Comparison of ENCODE assay signal across 18 cellular contexts in genomic region chr6:130676077-130676772, GRCh38.
DNase-seq lines count a peak whose midpoint lies in the region; ATAC-seq and TF ChIP-seq lines count a peak whose summit lies in the region.
"Had no signal": no experiment of that assay in that cellular context is flagged by ENCODE, and none has a peak within 500 bp of the region (broad histone marks: within the 10 kb centered on the region; RNA-seq: fewer than 3 reads in every experiment).

No MANE protein-coding gene starts in this region.

- no peaks in the 10 kb centered on the region for H3K36me3 Mint-ChIP-seq in T-helper 17 cell (ENCODE audit: low read depth)

- no peak overlapping the region for H3K27ac ChIP-seq in WERI-Rb-1
- H3K27ac ChIP-seq: psoas muscle, SJSA1 had no signal

- no peak overlapping the region for H3K4me3 Mint-ChIP-seq in T-helper 17 cell
- H3K4me3 Mint-ChIP-seq: activated T-helper 1 cell treated with anti-CD3 and anti-CD28 coated beads, Interleukin-12 subunit alpha, Interleukin-12 subunit beta, Interleukin-2, Interleukin-4 antibody, amounts not matched to agents 30 ng/mL and 10 ng/mL and 1 ng/mL, durations not matched to agents 14 hours and 24 hours and 36 hours; stimulated activated naive CD8-positive, alpha-beta T cell treated with anti-CD3 and anti-CD28 coated beads, Interleukin-15, Interleukin-2, amounts not matched to agents 100 ng/mL and 50 ng/mL, for 24 hours had no signal

- ATAC-seq in GM19324 (IDR thresholded peaks at IDR 0.05; ENCODE audit: low FRiP score, unreplicated experiment), result no peak
- no peak for ATAC-seq in T-helper 17 cell
- ATAC-seq: psoas muscle had no signal

- H3K9me3 ChIP-seq in WERI-Rb-1 (ENCODE audit: severe bottlenecking), result peaks cover 2% of the 10 kb centered on the region
- no peaks in the 10 kb centered on the region for H3K9me3 ChIP-seq in T-helper 17 cell (ENCODE audit: control insufficient read depth, low read length, poor library complexity, severe bottlenecking)
- H3K9me3 ChIP-seq: psoas muscle, SJSA1 had no signal

- H3K27ac Mint-ChIP-seq in T-helper 17 cell, result no peak overlapping the region
- H3K27ac Mint-ChIP-seq: stimulated activated naive CD8-positive, alpha-beta T cell treated with anti-CD3 and anti-CD28 coated beads, Interleukin-15, Interleukin-2, amounts not matched to agents 100 ng/mL and 50 ng/mL, for 24 hours had no signal

- H3K36me3 ChIP-seq in WERI-Rb-1, result no peaks in the 10 kb centered on the region
- H3K36me3 ChIP-seq in kidney epithelial cell (ENCODE audit: control insufficient read depth, insufficient read depth, low read length), result no peaks in the 10 kb centered on the region
- H3K36me3 ChIP-seq: BLaER1 treated with 17β-estradiol and CSF1 and Interleukin-3, amounts not matched to agents 10 nM and 100 nM; heart right ventricle; SJSA1 had no signal

- TF ChIP-seq CTCF in HFF-Myc (IDR thresholded peaks at IDR 0.05; ENCODE audit: low read depth, low read length, missing control alignments) (peak; percentile 10), WERI-Rb-1 (IDR thresholded peaks at IDR 0.05; ENCODE audit: low read depth, low read length) (peak; percentile 39), kidney epithelial cell (IDR thresholded peaks at IDR 0.05; ENCODE audit: insufficient read depth, low read length, poor library complexity, severe bottlenecking) (peak; percentile 21)

- H3K4me3 ChIP-seq in HFF-Myc (replicated peaks; ENCODE audit: low read depth, low read length) (no peak overlapping the region), WERI-Rb-1 (ENCODE audit: low read depth, low read length) (no peak overlapping the region), kidney epithelial cell (ENCODE audit: low read depth, low read length) (no peak overlapping the region)
- H3K4me3 ChIP-seq: BLaER1 treated with 17β-estradiol and CSF1 and Interleukin-3, amounts not matched to agents 10 nM and 100 nM; heart right ventricle; psoas muscle; SJSA1 had no signal

- H3K27me3 ChIP-seq in WERI-Rb-1 (ENCODE audit: insufficient read depth, low read depth, severe bottlenecking), result no peaks in the 10 kb centered on the region
- H3K27me3 ChIP-seq in kidney epithelial cell (ENCODE audit: control insufficient read depth, insufficient read depth, low read length), result no peaks in the 10 kb centered on the region
- H3K27me3 ChIP-seq: BLaER1 treated with 17β-estradiol and CSF1 and Interleukin-3, amounts not matched to agents 10 nM and 100 nM; heart right ventricle; SJSA1 had no signal

- no peaks in the 10 kb centered on the region for H3K4me1 Mint-ChIP-seq in T-helper 17 cell

- H3K27me3 Mint-ChIP-seq in T-helper 17 cell, result no peaks in the 10 kb centered on the region
- H3K27me3 Mint-ChIP-seq: stimulated activated naive CD8-positive, alpha-beta T cell treated with anti-CD3 and anti-CD28 coated beads, Interleukin-15, Interleukin-2, amounts not matched to agents 100 ng/mL and 50 ng/mL, for 24 hours had no signal

- peak; percentile 37 for DNase-seq in D341Med (ENCODE audit: low spot score)
- DNase-seq in HFF-Myc (ENCODE audit: extremely low read depth, low read depth), result no peak
- DNase-seq in WERI-Rb-1, result peak; percentile 30
- DNase-seq in kidney epithelial cell (ENCODE audit: low read depth), result no peak
- DNase-seq in NCI-H510A treated with DMSO at 0.1 percent for 48 hours (lab: John Stamatoyannopoulos, UW), result no peak
- no peak for DNase-seq in T-helper 17 cell
- DNase-seq in NCI-H2081 treated with DMSO at 0.1 percent for 48 hours (lab: John Stamatoyannopoulos, UW), result no peak
- DNase-seq: activated CD4-positive, alpha-beta T cell treated with anti-CD3 and anti-CD28 coated beads for 1 hour; mammary epithelial cell; NCI-H510A; psoas muscle; stimulated activated CD4-positive, alpha-beta T cell treated with anti-CD3 and anti-CD28 coated beads, Interleukin-4, amount 100 ng/mL, for 24 hours had no signal

Comparison
In these comparisons a context has a peak if more than half of its experiments do, and no peak if none do; other contexts are left out.
1. DNase-seq: peak in D341Med (single experiment) and WERI-Rb-1 (single experiment); none in HFF-Myc (single experiment), kidney epithelial cell (single experiment), NCI-H510A treated with DMSO at 0.1 percent for 48 hours (single experiment), T-helper 17 cell (0 of 3) and NCI-H2081 treated with DMSO at 0.1 percent for 48 hours (single experiment).
2. Peak in every context shown above with its lines, with median percentiles within 50 percentile points of each other: CTCF ChIP-seq.